ENCODE assay signal across 38 cellular contexts in the genomic region with DNA sequence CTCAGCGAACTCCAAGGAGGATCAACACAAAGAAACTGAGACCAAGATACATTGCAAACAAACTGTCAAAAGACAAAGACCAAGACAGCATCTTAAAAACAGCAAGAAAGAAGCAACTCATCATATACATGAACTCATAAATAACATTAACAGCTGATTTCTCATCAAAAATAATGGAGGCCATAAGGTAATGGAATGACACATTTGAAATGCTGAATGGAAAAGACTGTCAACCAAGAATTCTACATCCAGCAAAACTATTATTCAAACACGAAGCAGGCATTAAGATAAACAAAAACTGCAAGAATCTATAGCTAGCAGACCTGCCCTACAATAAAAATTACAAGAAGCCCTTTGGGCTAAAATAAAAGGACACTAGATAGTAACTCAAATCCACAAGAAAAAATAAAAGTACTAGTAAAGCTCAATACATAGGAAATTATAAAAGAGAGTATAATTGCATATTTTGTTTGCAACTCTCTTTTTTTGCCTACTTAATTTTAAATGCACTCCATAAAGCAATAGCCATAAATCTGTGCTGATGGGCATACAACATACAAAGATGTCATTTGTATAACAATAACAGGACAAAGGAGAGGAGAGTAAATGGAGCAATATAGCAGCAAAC. TPM values are rescaled to one million over a fixed set of nuclear protein-coding genes. Genes with fewer than 3 reads are reported as not detected.
"Had no signal": no experiment of that assay in that cellular context is flagged by ENCODE, and none has a peak within 500 bp of the region (broad histone marks: within the 10 kb centered on the region; RNA-seq: fewer than 3 reads in every experiment).

No MANE protein-coding gene starts in this region.

- H3K4me3 ChIP-seq: adrenal gland, body of pancreas, colonic mucosa, esophagus muscularis mucosa, gastroesophageal sphincter, heart right ventricle, hepatocyte had no signal

- H3K27ac Mint-ChIP-seq: activated CD4-positive, alpha-beta memory T cell treated with anti-CD3 and anti-CD28 coated beads for 36 hours; activated CD4-positive, alpha-beta T cell treated with anti-CD3 and anti-CD28 coated beads for 36 hours; activated CD4-positive, alpha-beta T cell treated with anti-CD3 and anti-CD28 coated beads, Interleukin-2, amount 10 ng/mL, durations not matched to agents 24 days and 14 days; activated CD8-positive, alpha-beta memory T cell treated with anti-CD3 and anti-CD28 coated beads, Interleukin-2, amount 10 ng/mL, durations not matched to agents 7 days and 5 days; activated CD8-positive, alpha-beta T cell treated with anti-CD3 and anti-CD28 coated beads, Interleukin-2, amount 10 ng/mL, durations not matched to agents 7 days and 5 days; activated naive CD4-positive, alpha-beta T cell treated with anti-CD3 and anti-CD28 coated beads for 36 hours; activated naive CD4-positive, alpha-beta T cell treated with anti-CD3 and anti-CD28 coated beads, Interleukin-2, amount 50 U/mL, for 24 hours; activated naive CD8-positive, alpha-beta T cell treated with anti-CD3 and anti-CD28 coated beads for 36 hours; activated naive CD8-positive, alpha-beta T cell treated with anti-CD3 and anti-CD28 coated beads, Interleukin-2, amount 50 U/mL, for 24 hours; activated T-helper 1 cell treated with anti-CD3 and anti-CD28 coated beads, Interleukin-12 subunit alpha, Interleukin-12 subunit beta, Interleukin-2, Interleukin-4 antibody, amounts not matched to agents 30 ng/mL and 10 ng/mL and 1 ng/mL, durations not matched to agents 14 hours and 24 hours and 36 hours; activated T-helper 2 cell treated with anti-CD3 and anti-CD28 coated beads, Interferon-gamma antibody, Interleukin-2, Interleukin-4, amounts not matched to agents 10 μg/mL and 5 μg/mL and 100 μg/mL, durations not matched to agents 14 hours and 24 hours and 36 hours; T-helper 1 cell treated with Interleukin-12 subunit alpha and Interleukin-12 subunit beta and Interleukin-4 antibody, amounts not matched to agents 30 μg/mL and 1 μg/mL, for 36 hours; T-helper 2 cell treated with Interferon-gamma antibody and Interleukin-4, amounts not matched to agents 5 μg/mL and 100 μg/mL, for 36 hours had no signal

- H3K79me2 ChIP-seq: hepatocyte had no signal

- H3K9me3 ChIP-seq: colonic mucosa had no signal

- DNase-seq: activated CD4-positive, alpha-beta memory T cell treated with anti-CD3 and anti-CD28 coated beads for 36 hours; activated CD4-positive, alpha-beta T cell treated with anti-CD3 and anti-CD28 coated beads for 36 hours; activated CD4-positive, alpha-beta T cell treated with anti-CD3 and anti-CD28 coated beads, Interleukin-2, amount 10 ng/mL, durations not matched to agents 24 days and 14 days; activated CD4-positive, CD25-positive, alpha-beta regulatory T cell; activated CD4-positive, CD25-positive, alpha-beta regulatory T cell treated with anti-CD3 and anti-CD28 coated beads, Interleukin-2, amount 50 U/mL, for 72 hours; activated CD8-positive, alpha-beta memory T cell treated with anti-CD3 and anti-CD28 coated beads, Interleukin-2, amount 10 ng/mL, durations not matched to agents 7 days and 5 days; activated CD8-positive, alpha-beta memory T cell treated with anti-CD3 and anti-CD28 coated beads, Interleukin-2, amount 50 U/mL, for 4 hours; activated CD8-positive, alpha-beta T cell treated with anti-CD3 and anti-CD28 coated beads, Interleukin-2, amount 10 ng/mL, durations not matched to agents 7 days and 5 days; activated effector memory CD4-positive, alpha-beta T cell treated with anti-CD3 and anti-CD28 coated beads, Interleukin-2, amount 50 U/mL, for 16 hours; activated naive CD4-positive, alpha-beta T cell treated with anti-CD3 and anti-CD28 coated beads for 36 hours; activated naive CD8-positive, alpha-beta T cell treated with anti-CD3 and anti-CD28 coated beads for 36 hours; activated naive CD8-positive, alpha-beta T cell treated with anti-CD3 and anti-CD28 coated beads, Interleukin-2, amount 50 U/mL, for 24 hours; activated T-cell treated with anti-CD3 and anti-CD28 coated beads, Interleukin-2, amount 50 U/mL, for 1 hour; activated T-cell treated with anti-CD3 and anti-CD28 coated beads, Interleukin-2, amount 50 U/mL, for 48 hours; adrenal gland; amygdala; aorta; body of pancreas; caudate nucleus; colonic mucosa; effector CD8-positive, alpha-beta T cell; erythroblast; foreskin melanocyte; heart right ventricle; T1000; WERI-Rb-1 had no signal

- H2AFZ ChIP-seq: hepatocyte had no signal

- ATAC-seq: activated CD4-positive, alpha-beta T cell treated with anti-CD3 and anti-CD28 coated beads for 36 hours; activated CD8-positive, alpha-beta memory T cell treated with anti-CD3 and anti-CD28 coated beads, Interleukin-2, amount 10 ng/mL, durations not matched to agents 7 days and 5 days; activated CD8-positive, alpha-beta T cell treated with anti-CD3 and anti-CD28 coated beads, Interleukin-2, amount 10 ng/mL, durations not matched to agents 7 days and 5 days; activated naive CD8-positive, alpha-beta T cell treated with anti-CD3 and anti-CD28 coated beads, Interleukin-2, amount 50 U/mL, for 24 hours; body of pancreas; gastroesophageal sphincter; heart right ventricle had no signal

- H3K27me3 ChIP-seq: body of pancreas, colonic mucosa, esophagus muscularis mucosa, gastroesophageal sphincter, hepatocyte had no signal

- H3K36me3 ChIP-seq: adrenal gland, colonic mucosa, esophagus muscularis mucosa, gastroesophageal sphincter, heart right ventricle, WERI-Rb-1 had no signal

- H3K4me3 Mint-ChIP-seq: activated CD4-positive, alpha-beta memory T cell treated with anti-CD3 and anti-CD28 coated beads for 36 hours; activated CD4-positive, alpha-beta T cell treated with anti-CD3 and anti-CD28 coated beads for 36 hours; activated CD4-positive, alpha-beta T cell treated with anti-CD3 and anti-CD28 coated beads, Interleukin-2, amount 10 ng/mL, durations not matched to agents 24 days and 14 days; activated CD8-positive, alpha-beta memory T cell treated with anti-CD3 and anti-CD28 coated beads, Interleukin-2, amount 10 ng/mL, durations not matched to agents 7 days and 5 days; activated CD8-positive, alpha-beta T cell treated with anti-CD3 and anti-CD28 coated beads, Interleukin-2, amount 10 ng/mL, durations not matched to agents 7 days and 5 days; activated naive CD4-positive, alpha-beta T cell treated with anti-CD3 and anti-CD28 coated beads for 36 hours; activated naive CD4-positive, alpha-beta T cell treated with anti-CD3 and anti-CD28 coated beads, Interleukin-2, amount 50 U/mL, for 24 hours; activated naive CD8-positive, alpha-beta T cell treated with anti-CD3 and anti-CD28 coated beads for 36 hours; activated naive CD8-positive, alpha-beta T cell treated with anti-CD3 and anti-CD28 coated beads, Interleukin-2, amount 50 U/mL, for 24 hours; activated T-helper 1 cell treated with anti-CD3 and anti-CD28 coated beads, Interleukin-12 subunit alpha, Interleukin-12 subunit beta, Interleukin-2, Interleukin-4 antibody, amounts not matched to agents 30 ng/mL and 10 ng/mL and 1 ng/mL, durations not matched to agents 14 hours and 24 hours and 36 hours; T-helper 1 cell treated with Interleukin-12 subunit alpha and Interleukin-12 subunit beta and Interleukin-4 antibody, amounts not matched to agents 30 μg/mL and 1 μg/mL, for 36 hours; T-helper 2 cell treated with Interferon-gamma antibody and Interleukin-4, amounts not matched to agents 5 μg/mL and 100 μg/mL, for 36 hours had no signal

- H3K4me1 ChIP-seq: adrenal gland, body of pancreas, colonic mucosa had no signal

- H3K9me3 Mint-ChIP-seq: activated CD4-positive, alpha-beta T cell treated with anti-CD3 and anti-CD28 coated beads, Interleukin-2, amount 10 ng/mL, durations not matched to agents 24 days and 14 days had no signal

- H3K4me2 ChIP-seq: hepatocyte had no signal

- H3K27ac ChIP-seq: adrenal gland, body of pancreas, colonic mucosa, esophagus muscularis mucosa, gastroesophageal sphincter, heart right ventricle, hepatocyte, WERI-Rb-1 had no signal

- H3K4me1 Mint-ChIP-seq: activated CD4-positive, alpha-beta T cell treated with anti-CD3 and anti-CD28 coated beads for 36 hours; activated CD8-positive, alpha-beta memory T cell treated with anti-CD3 and anti-CD28 coated beads, Interleukin-2, amount 10 ng/mL, durations not matched to agents 7 days and 5 days; activated naive CD4-positive, alpha-beta T cell treated with anti-CD3 and anti-CD28 coated beads, Interleukin-2, amount 50 U/mL, for 24 hours; activated naive CD8-positive, alpha-beta T cell treated with anti-CD3 and anti-CD28 coated beads, Interleukin-2, amount 50 U/mL, for 24 hours had no signal

RNA-seq across cellular contexts. Expression of a gene that starts 37.9 kb away (rescaled TPM):
- total RNA-seq: activated CD4-positive, alpha-beta memory T cell treated with anti-CD3 and anti-CD28 coated beads for 36 hours; activated CD4-positive, alpha-beta T cell treated with anti-CD3 and anti-CD28 coated beads for 36 hours; activated CD4-positive, alpha-beta T cell treated with anti-CD3 and anti-CD28 coated beads, Interleukin-2, amount 10 ng/mL, durations not matched to agents 24 days and 14 days; activated CD8-positive, alpha-beta memory T cell treated with anti-CD3 and anti-CD28 coated beads for 36 hours; activated CD8-positive, alpha-beta memory T cell treated with anti-CD3 and anti-CD28 coated beads, Interleukin-2, amount 10 ng/mL, durations not matched to agents 7 days and 5 days; activated CD8-positive, alpha-beta T cell treated with anti-CD3 and anti-CD28 coated beads, Interleukin-2, amount 10 ng/mL, durations not matched to agents 7 days and 5 days; activated naive CD4-positive, alpha-beta T cell treated with anti-CD3 and anti-CD28 coated beads for 36 hours; activated naive CD8-positive, alpha-beta T cell treated with anti-CD3 and anti-CD28 coated beads for 36 hours; activated T-helper 1 cell treated with anti-CD3 and anti-CD28 coated beads, Interleukin-12 subunit alpha, Interleukin-12 subunit beta, Interleukin-2, Interleukin-4 antibody, amounts not matched to agents 30 ng/mL and 10 ng/mL and 1 ng/mL, durations not matched to agents 14 hours and 24 hours and 36 hours; activated T-helper 2 cell treated with anti-CD3 and anti-CD28 coated beads, Interferon-gamma antibody, Interleukin-2, Interleukin-4, amounts not matched to agents 10 μg/mL and 5 μg/mL and 100 μg/mL, durations not matched to agents 14 hours and 24 hours and 36 hours; dermis microvascular lymphatic vessel endothelial cell; fibroblast of villous mesenchyme; glomerular endothelial cell had no signal
- polyA plus RNA-seq: aorta had no signal

RNA-seq across cellular contexts. Expression of a gene that starts 39.6 kb away (rescaled TPM):
- total RNA-seq: activated CD4-positive, alpha-beta memory T cell treated with anti-CD3 and anti-CD28 coated beads for 36 hours; activated CD4-positive, alpha-beta T cell treated with anti-CD3 and anti-CD28 coated beads for 36 hours; activated CD4-positive, alpha-beta T cell treated with anti-CD3 and anti-CD28 coated beads, Interleukin-2, amount 10 ng/mL, durations not matched to agents 24 days and 14 days; activated CD8-positive, alpha-beta memory T cell treated with anti-CD3 and anti-CD28 coated beads for 36 hours; activated CD8-positive, alpha-beta memory T cell treated with anti-CD3 and anti-CD28 coated beads, Interleukin-2, amount 10 ng/mL, durations not matched to agents 7 days and 5 days; activated CD8-positive, alpha-beta T cell treated with anti-CD3 and anti-CD28 coated beads, Interleukin-2, amount 10 ng/mL, durations not matched to agents 7 days and 5 days; activated naive CD4-positive, alpha-beta T cell treated with anti-CD3 and anti-CD28 coated beads for 36 hours; activated naive CD8-positive, alpha-beta T cell treated with anti-CD3 and anti-CD28 coated beads for 36 hours; activated T-helper 1 cell treated with anti-CD3 and anti-CD28 coated beads, Interleukin-12 subunit alpha, Interleukin-12 subunit beta, Interleukin-2, Interleukin-4 antibody, amounts not matched to agents 30 ng/mL and 10 ng/mL and 1 ng/mL, durations not matched to agents 14 hours and 24 hours and 36 hours; activated T-helper 2 cell treated with anti-CD3 and anti-CD28 coated beads, Interferon-gamma antibody, Interleukin-2, Interleukin-4, amounts not matched to agents 10 μg/mL and 5 μg/mL and 100 μg/mL, durations not matched to agents 14 hours and 24 hours and 36 hours; aorta; dermis microvascular lymphatic vessel endothelial cell; glomerular endothelial cell; heart right ventricle had no signal
- polyA plus RNA-seq: heart right ventricle had no signal
